1 cellular context compared by ENCODE assay signal in the genomic region with DNA sequence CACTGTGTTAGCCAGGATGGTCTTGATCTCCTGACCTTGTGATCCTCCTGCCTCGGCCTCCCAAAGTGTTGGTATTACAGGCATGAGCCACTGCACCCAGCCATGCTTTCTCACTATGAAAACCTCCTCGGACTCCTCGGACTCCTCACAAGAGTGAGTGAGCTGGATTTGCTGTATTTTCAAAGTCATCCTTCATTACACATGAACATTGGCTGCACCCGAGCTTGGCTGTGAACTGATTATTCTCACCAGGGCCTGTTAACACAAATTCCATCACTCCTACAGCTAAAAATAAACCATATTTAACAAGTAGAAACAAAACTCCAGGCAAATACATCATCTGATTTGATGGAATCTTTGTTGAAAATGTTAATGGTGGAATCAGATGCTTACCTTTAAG.
TF ChIP-seq lines count a peak whose summit lies in the region.

No MANE protein-coding gene starts in this region.

TF ChIP-seq in HCT116, 20 proteins besides CTCF, POLR2A, EP300 and RAD21 (continued from another document):
- TF ChIP-seq EGR1 (IDR thresholded peaks at IDR 0.05; ENCODE audit: low read depth) (no peak), ELF1 (IDR thresholded peaks at IDR 0.05; ENCODE audit: borderline replicate concordance, low read depth) (no peak), TCF7L2 (IDR thresholded peaks at IDR 0.05; ENCODE audit: borderline replicate concordance, extremely low read depth, insufficient read depth, insufficient read length) (no peak), SRF (IDR thresholded peaks at IDR 0.05; ENCODE audit: low read depth) (no peak), ZBTB33 (IDR thresholded peaks at IDR 0.05; ENCODE audit: extremely low read depth, insufficient replicate concordance, low read length) (no peak), ATF3 (IDR thresholded peaks at IDR 0.05) (no peak)
- TF ChIP-seq, protein P1, sequence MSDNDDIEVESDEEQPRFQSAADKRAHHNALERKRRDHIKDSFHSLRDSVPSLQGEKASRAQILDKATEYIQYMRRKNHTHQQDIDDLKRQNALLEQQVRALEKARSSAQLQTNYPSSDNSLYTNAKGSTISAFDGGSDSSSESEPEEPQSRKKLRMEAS (IDR thresholded peaks at IDR 0.05) = no peak
